ENCODE assay signal across 1 cellular context in genomic region chr19:58400916-58401824, GRCh38.
TF ChIP-seq lines count a peak whose summit lies in the region.

No MANE protein-coding gene starts in this region.

TF ChIP-seq in HepG2, 621 proteins besides CTCF, POLR2A, EP300 and RAD21 (continued from another document and continues in another):
- TF ChIP-seq ZNF747 (CRISPR knock-in tag; IDR thresholded peaks at IDR 0.05; ENCODE audit: borderline replicate concordance): no peak
- TF ChIP-seq MLLT10 (CRISPR knock-in tag; IDR thresholded peaks at IDR 0.05): no peak
- no peak for TF ChIP-seq SCMH1 (CRISPR knock-in tag; IDR thresholded peaks at IDR 0.05; ENCODE audit: borderline replicate concordance)
- TF ChIP-seq RELA (CRISPR knock-in tag; IDR thresholded peaks at IDR 0.05): no peak
- no peak for TF ChIP-seq ZNF562 (CRISPR knock-in tag; IDR thresholded peaks at IDR 0.05; ENCODE audit: borderline replicate concordance)
- TF ChIP-seq ZSCAN22 (CRISPR knock-in tag; IDR thresholded peaks at IDR 0.05): no peak
- TF ChIP-seq NBN (conservative IDR thresholded peaks at IDR 0.05): no peak
- TF ChIP-seq ZNF574 (CRISPR knock-in tag; IDR thresholded peaks at IDR 0.05): peak; percentile 55
- no peak for TF ChIP-seq RNF219 (CRISPR knock-in tag; IDR thresholded peaks at IDR 0.05)
- no peak for TF ChIP-seq THYN1 (CRISPR knock-in tag; IDR thresholded peaks at IDR 0.05; ENCODE audit: borderline replicate concordance, low read depth)
- no peak for TF ChIP-seq ZNF646 (CRISPR knock-in tag; IDR thresholded peaks at IDR 0.05)
- peak; percentile 79 for TF ChIP-seq ZFP91 (CRISPR knock-in tag; IDR thresholded peaks at IDR 0.05; ENCODE audit: borderline replicate concordance)
- no peak for TF ChIP-seq CHD2 (IDR thresholded peaks at IDR 0.05; ENCODE audit: low read depth, low read length)
- no peak for TF ChIP-seq SP140L (CRISPR knock-in tag; IDR thresholded peaks at IDR 0.05; ENCODE audit: borderline replicate concordance)
- no peak for TF ChIP-seq TBP (CRISPR knock-in tag; IDR thresholded peaks at IDR 0.05)
- TF ChIP-seq NCOR1 (IDR thresholded peaks at IDR 0.05; ENCODE audit: borderline replicate concordance, low read length): no peak
- no peak for TF ChIP-seq ZNF557 (CRISPR knock-in tag; IDR thresholded peaks at IDR 0.05)
- no peak for TF ChIP-seq ZNF383 (CRISPR knock-in tag; IDR thresholded peaks at IDR 0.05; ENCODE audit: borderline replicate concordance)
- TF ChIP-seq ZNF121 (CRISPR knock-in tag; IDR thresholded peaks at IDR 0.05): no peak
- TF ChIP-seq MNT (IDR thresholded peaks at IDR 0.05): peak; percentile 75
- 0 out of 2 replicates have a peak, but pooled peaks have one; percentile 27 for TF ChIP-seq ZNF512B (CRISPR knock-in tag; IDR thresholded peaks at IDR 0.05; ENCODE audit: borderline replicate concordance)
- no peak for TF ChIP-seq ARID3A (IDR thresholded peaks at IDR 0.05; ENCODE audit: low read depth, low read length)
- 0 out of 2 replicates have a peak, but pooled peaks have one; percentile 48 for TF ChIP-seq ZNF891 (CRISPR knock-in tag; IDR thresholded peaks at IDR 0.05)
- no peak for TF ChIP-seq GTF2F1 (IDR thresholded peaks at IDR 0.05; ENCODE audit: low read length)
- no peak for TF ChIP-seq MLXIP (CRISPR knock-in tag; IDR thresholded peaks at IDR 0.05; ENCODE audit: borderline replicate concordance)
- no peak for TF ChIP-seq ZNF800 (CRISPR knock-in tag; IDR thresholded peaks at IDR 0.05)
- 0 out of 2 replicates have a peak, but pooled peaks have one; percentile 6 for TF ChIP-seq RXRB (CRISPR knock-in tag; IDR thresholded peaks at IDR 0.05; ENCODE audit: borderline replicate concordance)
